22 cellular contexts compared by ENCODE assay signal in genomic region chr1:5981009-5981380, GRCh38. TPM values are rescaled to one million over a fixed set of nuclear protein-coding genes. Genes with fewer than 3 reads are reported as not detected.
A peak's percentile ranks its signal among the peaks of the same experiment; 100 is the strongest.
DNase-seq lines count a peak whose midpoint lies in the region; ATAC-seq, FAIRE-seq and TF ChIP-seq lines count a peak whose summit lies in the region.
"Had no signal": no experiment of that assay in that cellular context is flagged by ENCODE, and none has a peak within 500 bp of the region (broad histone marks: within the 10 kb centered on the region; RNA-seq: fewer than 3 reads in every experiment).

No MANE protein-coding gene starts in this region.

- H3K27me3 Mint-ChIP-seq in endodermal cell (ENCODE audit: insufficient read depth): no peaks in the 10 kb centered on the region
- H3K27me3 Mint-ChIP-seq: activated CD8-positive, alpha-beta T cell treated with anti-CD3 and anti-CD28 coated beads for 36 hours; activated T-cell treated with anti-CD3 and anti-CD28 coated beads, Interleukin-2, amount 50 U/mL, for 24 hours had no signal

- peaks cover 17% of the 10 kb centered on the region for H3K4me1 ChIP-seq in GM23248 (ENCODE audit: insufficient read depth)
- no peaks in the 10 kb centered on the region for H3K4me1 ChIP-seq in Panc1 (ENCODE audit: control insufficient read depth, insufficient read depth, low read length)
- H3K4me1 ChIP-seq in endodermal cell (ENCODE audit: control insufficient read depth, insufficient read depth, low read length): no peaks in the 10 kb centered on the region

- no peak overlapping the region for H3K4me2 ChIP-seq in GM23248 (ENCODE audit: unreplicated experiment)

- peak overlapping the region; percentile 36; the same call in 1 of the 2 replicates for H2AFZ ChIP-seq in GM23248

- DNase-seq in GM23248 (no peak), Panc1 (ENCODE audit: low read depth, low spot score) (no peak), endodermal cell (no peak), posterior vena cava (ENCODE audit: low spot score) (peak; percentile 48), frontal cortex (ENCODE audit: low spot score in 2 of 2) (no peak), HT-29 (ENCODE audit: low spot score) (no peak), kidney tubule cell (ENCODE audit: low spot score) (no peak), H54 (ENCODE audit: insufficient read length, low spot score) (no peak)
- DNase-seq: activated CD8-positive, alpha-beta T cell treated with anti-CD3 and anti-CD28 coated beads for 36 hours; activated naive CD4-positive, alpha-beta T cell treated with anti-CD3 and anti-CD28 coated beads, Interleukin-2, amount 50 U/mL, for 16 hours; activated T-cell treated with anti-CD3 and anti-CD28 coated beads, Interleukin-2, amount 50 U/mL, for 24 hours; DMS79 treated with DMSO at 0.1 percent for 48 hours; HFFc6; immature natural killer cell; NCI-H1694 treated with DMSO at 0.1 percent for 48 hours; stimulated activated CD8-positive, alpha-beta memory T cell treated with anti-CD3 and anti-CD28 coated beads, Interleukin-4, amount 100 ng/mL, for 48 hours; T1000 had no signal

- H3K27ac ChIP-seq in GM23248 (no peak overlapping the region), Panc1 (ENCODE audit: low read length) (no peak overlapping the region), endodermal cell (ENCODE audit: low read depth, low read length) (no peak overlapping the region)
- H3K27ac ChIP-seq: right atrium auricular region, SK-N-MC had no signal

- no peak for TF ChIP-seq POLR2A in H54 (IDR thresholded peaks at IDR 0.05; ENCODE audit: low read depth, low read length)

- WGBS in GM23248 (ENCODE audit: low coverage in 1 of 2, low lambda C conversion rate in 2 of 2, missing lambda C conversion rate in 2 of 2), 2 experiments: 90 to 91% methylated on average over 8 of the region's 8 CpGs
- WGBS in endodermal cell (ENCODE audit: insufficient coverage in 1 of 2, insufficient read length in 1 of 2), 2 experiments: 60 to 66% methylated on average over 1 to 8 of the region's 8 CpGs

- H3K9ac ChIP-seq in GM23248 (no peak overlapping the region), endodermal cell (ENCODE audit: extremely low read depth, low read length, poor library complexity, severe bottlenecking) (no peak overlapping the region)

- peaks cover 13% of the 10 kb centered on the region for H3K4me1 Mint-ChIP-seq in endodermal cell

- H3K4me3 ChIP-seq in GM23248 (no peak overlapping the region), Panc1 (ENCODE audit: low read depth in 2 of 2, low read length in 2 of 2) (no peak overlapping the region), endodermal cell (ENCODE audit: low read length) (no peak overlapping the region)
- H3K4me3 ChIP-seq: right atrium auricular region, SK-N-MC had no signal

- H3K9me3 ChIP-seq in GM23248 (ENCODE audit: low read depth) (no peaks in the 10 kb centered on the region), Panc1 (ENCODE audit: control insufficient read depth, insufficient read depth, low read depth, low read length) (peaks cover 4% of the 10 kb centered on the region; the same call in 1 of the 2 replicates), endodermal cell (ENCODE audit: control insufficient read depth, low read length) (no peaks in the 10 kb centered on the region)
- H3K9me3 ChIP-seq: right atrium auricular region had no signal

- H3K36me3 Mint-ChIP-seq in endodermal cell (ENCODE audit: low read depth): peaks cover 29% of the 10 kb centered on the region

- no peaks in the 10 kb centered on the region for H3K9me2 ChIP-seq in GM23248 (ENCODE audit: insufficient read depth)

- TF ChIP-seq CTCF in Panc1 (IDR thresholded peaks at IDR 0.05) (no peak), endodermal cell (conservative IDR thresholded peaks at IDR 0.05) (no peak)

- no peaks in the 10 kb centered on the region for H3K27me3 ChIP-seq in GM23248 (replicated peaks; ENCODE audit: insufficient read depth)
- no peaks in the 10 kb centered on the region for H3K27me3 ChIP-seq in Panc1 (ENCODE audit: control insufficient read depth, insufficient read depth, low read length)
- no peaks in the 10 kb centered on the region for H3K27me3 ChIP-seq in endodermal cell (ENCODE audit: control insufficient read depth, insufficient read depth, low read length, poor library complexity, severe bottlenecking)
- H3K27me3 ChIP-seq: right atrium auricular region had no signal

- intact Hi-C loops in Panc1 (cut with micrococcal nuclease; ENCODE audit: unreplicated experiment) (no loop called here), posterior vena cava (cut with DNase I) (no loop called here)

- H3K36me3 ChIP-seq in GM23248 (ENCODE audit: low read depth) (no peaks in the 10 kb centered on the region), Panc1 (ENCODE audit: control insufficient read depth, insufficient read depth, low read length) (no peaks in the 10 kb centered on the region; the same call in 1 of the 2 replicates), endodermal cell (ENCODE audit: control insufficient read depth, insufficient read depth, low read length) (peaks cover 14% of the 10 kb centered on the region)

- BruUV-seq in Panc1 (replicated peaks; lab: Mats Ljungman, UMichigan): no TSS peak

- H3F3A ChIP-seq in GM23248 (ENCODE audit: insufficient read depth): peaks cover 28% of the 10 kb centered on the region; the same call in 1 of the 2 replicates

- CTCF ChIA-PET in Panc1 (lab: Charles Lee): no interaction called here

- FAIRE-seq in frontal cortex (lab: Jason Lieb, UNC) (no peak), H54 (lab: Jason Lieb, UNC) (no peak)
- FAIRE-seq: colon, endometrium had no signal

- POLR2A ChIA-PET in Panc1 (lab: Charles Lee): no interaction called here

- H3K27ac Mint-ChIP-seq in endodermal cell: peak overlapping the region; percentile 77
- H3K27ac Mint-ChIP-seq: activated CD8-positive, alpha-beta T cell treated with anti-CD3 and anti-CD28 coated beads for 36 hours; activated T-cell treated with anti-CD3 and anti-CD28 coated beads, Interleukin-2, amount 50 U/mL, for 24 hours; HFFc6; immature natural killer cell had no signal

- peaks cover 8% of the 10 kb centered on the region for H3K9me3 Mint-ChIP-seq in endodermal cell
- H3K9me3 Mint-ChIP-seq: HFFc6, immature natural killer cell had no signal

- peak overlapping the region; percentile 43 for H3K4me3 Mint-ChIP-seq in endodermal cell
- H3K4me3 Mint-ChIP-seq: activated CD8-positive, alpha-beta T cell treated with anti-CD3 and anti-CD28 coated beads for 36 hours; activated T-cell treated with anti-CD3 and anti-CD28 coated beads, Interleukin-2, amount 50 U/mL, for 24 hours; HFFc6; immature natural killer cell had no signal

- in situ Hi-C loops in GM23248 (cut with MboI): no loop called here
- in situ Hi-C loops in Panc1 (cut with HindIII; ENCODE audit: low pct_unique_long_range_greater_than_20kb, low sequenced_read_pairs): no loop called here

- 0 out of 2 replicates have a peak, but pooled peaks have one; percentile 5 for ATAC-seq in Panc1
- ATAC-seq: activated CD4-positive, CD25-positive, alpha-beta regulatory T cell treated with anti-CD3 and anti-CD28 coated beads, Interleukin-2, amount 50 U/mL, for 24 hours; activated CD8-positive, alpha-beta T cell treated with anti-CD3 and anti-CD28 coated beads for 36 hours had no signal

- no peaks in the 10 kb centered on the region for H4K20me1 ChIP-seq in GM23248 (ENCODE audit: insufficient read depth)

- 0 out of 2 replicates have a peak, but pooled peaks cover under 1% of the 10 kb centered on the region for H3K79me2 ChIP-seq in GM23248 (ENCODE audit: insufficient read depth)

RNA-seq across cellular contexts. Expression of gene NPHP4, which starts 11.2 kb away (rescaled TPM):
- total RNA-seq in GM23248 (2014; rRNA removed; shearing (Covaris generic)): 4.0 and 7.8 TPM in 2 replicates
- polyA plus RNA-seq in GM23248 (2016; fragmentation: Nextera tagmentation; extraction: Ambion mirVana): 4.2 and 4.4 TPM in 2 replicates
- 20.1 TPM for total RNA-seq in Panc1 (2021; ENCODE audit: unreplicated experiment)
- polyA plus RNA-seq in Panc1 (2012; ENCODE audit: insufficient read length): 20.8 TPM
- total RNA-seq in endodermal cell: 10 to 100 TPM; 19.1 to 25.4 TPM
- polyA plus RNA-seq in endodermal cell (2013, experiment 1 of 2): 15.1 TPM
- 12.6 TPM for polyA plus RNA-seq in endodermal cell (2013, experiment 2 of 2)
- 1 to 10 TPM; 6.9 to 7.7 TPM for total RNA-seq in posterior vena cava
- 8.2 TPM for total RNA-seq in frontal cortex
- total RNA-seq in HT-29 (2014; rRNA removed; shearing (Covaris generic)): 11.0 and 15.8 TPM in 2 replicates
